ENCODE assay signal across 1 cellular context in the genomic region with DNA sequence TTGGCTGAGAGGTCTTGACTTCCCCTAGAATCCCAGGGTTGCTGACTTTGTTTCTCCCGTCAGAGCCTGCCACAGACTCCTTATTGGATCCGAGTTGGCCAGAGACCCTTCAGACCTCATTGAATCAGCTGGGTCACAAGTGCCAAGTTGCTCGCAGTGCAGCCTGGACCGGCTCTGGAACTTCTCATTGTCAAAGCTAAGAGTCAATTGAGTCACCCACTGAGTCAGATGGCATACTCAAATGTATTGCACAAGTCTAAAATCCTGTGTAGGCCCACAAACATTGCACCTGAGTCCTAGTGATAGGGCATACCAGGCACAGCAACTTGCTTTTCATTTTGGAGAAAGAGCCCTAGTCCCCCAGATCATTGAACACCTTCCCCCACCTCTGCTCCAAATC.
TF ChIP-seq lines count a peak whose summit lies in the region.

No MANE protein-coding gene starts in this region.

TF ChIP-seq in SK-N-SH, 30 proteins besides CTCF, POLR2A, EP300 and RAD21 (continued from another document):
- TF ChIP-seq SIN3A (IDR thresholded peaks at IDR 0.05; ENCODE audit: borderline replicate concordance, low read depth, low read length) (no peak), FOXM1 (IDR thresholded peaks at IDR 0.05; ENCODE audit: low read depth) (no peak), GATA2 (CRISPR knock-in tag; IDR thresholded peaks at IDR 0.05) (no peak), RCOR1 (IDR thresholded peaks at IDR 0.05; ENCODE audit: low read length) (no peak), SMC3 (IDR thresholded peaks at IDR 0.05; ENCODE audit: low read depth, low read length) (no peak)
- TF ChIP-seq, protein P1, sequence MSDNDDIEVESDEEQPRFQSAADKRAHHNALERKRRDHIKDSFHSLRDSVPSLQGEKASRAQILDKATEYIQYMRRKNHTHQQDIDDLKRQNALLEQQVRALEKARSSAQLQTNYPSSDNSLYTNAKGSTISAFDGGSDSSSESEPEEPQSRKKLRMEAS (IDR thresholded peaks at IDR 0.05; ENCODE audit: low read depth), result no peak
